ENCODE assay signal across 27 cellular contexts in genomic region chr17:72244494-72244893, GRCh38.
DNase-seq lines count a peak whose midpoint lies in the region; ATAC-seq, FAIRE-seq and TF ChIP-seq lines count a peak whose summit lies in the region.
"Had no signal": no experiment of that assay in that cellular context is flagged by ENCODE, and none has a peak within 500 bp of the region (broad histone marks: within the 10 kb centered on the region; RNA-seq: fewer than 3 reads in every experiment).

No MANE protein-coding gene starts in this region.

- H3K4me3 ChIP-seq in astrocyte (ENCODE audit: insufficient read depth, low read depth, low read length), result no peak overlapping the region
- H3K4me3 ChIP-seq: heart right ventricle, lung had no signal

- no peak overlapping the region for H2AFZ ChIP-seq in astrocyte (ENCODE audit: low read depth, low read length)

- DNase-seq in ELR (ENCODE audit: low read depth) (peak; percentile 59), LHCN-M2 (ENCODE audit: low read depth) (peak; percentile 75), astrocyte (ENCODE audit: low read depth) (peak; percentile 18), fibroblast of peridontal ligament (ENCODE audit: extremely low read depth) (peak; percentile 36), NCI-H1436 treated with DMSO at 0.1 percent for 48 hours (lab: John Stamatoyannopoulos, UW) (no peak), NCI-H2029 (lab: John Stamatoyannopoulos, UW) (no peak)
- DNase-seq: activated CD4-positive, alpha-beta memory T cell treated with anti-CD3 and anti-CD28 coated beads, Interleukin-2, amount 10 ng/mL, durations not matched to agents 7 days and 5 days; activated CD4-positive, alpha-beta T cell treated with anti-CD3 and anti-CD28 coated beads for 1 hour; activated CD8-positive, alpha-beta memory T cell treated with anti-CD3 and anti-CD28 coated beads, Interleukin-2, amount 50 U/mL, for 48 hours; anterior cingulate cortex; DMS153; foreskin melanocyte; heart right ventricle; KBM-7; NCI-H146; NCI-H526 treated with DMSO at 0.1 percent for 48 hours; T-helper 17 cell; trophoblast cell had no signal

- no peak for TF ChIP-seq CTCF in astrocyte (IDR thresholded peaks at IDR 0.05; ENCODE audit: insufficient read depth, low read depth, low read length)

- no peak overlapping the region for H3K4me3 Mint-ChIP-seq in astrocyte (ENCODE audit: unreplicated experiment)
- H3K4me3 Mint-ChIP-seq: activated CD4-positive, alpha-beta memory T cell treated with anti-CD3 and anti-CD28 coated beads, Interleukin-2, amount 10 ng/mL, durations not matched to agents 7 days and 5 days; activated naive CD4-positive, alpha-beta T cell treated with anti-CD3 and anti-CD28 coated beads, Interleukin-2, amount 50 U/mL, for 24 hours; activated T-helper 17 cell treated with anti-CD3 and anti-CD28 coated beads, Interleukin-2, amount 50 U/mL, for 72 hours; nephron; T-helper 17 cell had no signal

- no peaks in the 10 kb centered on the region for H3K36me3 ChIP-seq in astrocyte (ENCODE audit: insufficient read depth, low read length)
- H3K36me3 ChIP-seq: heart right ventricle had no signal

- H3K4me1 Mint-ChIP-seq in astrocyte (ENCODE audit: low read depth, unreplicated experiment), result no peaks in the 10 kb centered on the region
- H3K4me1 Mint-ChIP-seq: activated CD4-positive, alpha-beta memory T cell treated with anti-CD3 and anti-CD28 coated beads, Interleukin-2, amount 10 ng/mL, durations not matched to agents 7 days and 5 days; activated naive CD4-positive, alpha-beta T cell treated with anti-CD3 and anti-CD28 coated beads, Interleukin-2, amount 50 U/mL, for 24 hours; nephron; T-helper 17 cell had no signal

- no peak overlapping the region for H3K27ac Mint-ChIP-seq in astrocyte (ENCODE audit: unreplicated experiment)
- H3K27ac Mint-ChIP-seq: activated CD4-positive, alpha-beta memory T cell treated with anti-CD3 and anti-CD28 coated beads, Interleukin-2, amount 10 ng/mL, durations not matched to agents 7 days and 5 days; activated naive CD4-positive, alpha-beta T cell treated with anti-CD3 and anti-CD28 coated beads, Interleukin-2, amount 50 U/mL, for 24 hours; activated T-helper 17 cell treated with anti-CD3 and anti-CD28 coated beads, Interleukin-2, amount 50 U/mL, for 72 hours; nephron; T-helper 17 cell had no signal

- no peak overlapping the region for H3K9ac ChIP-seq in astrocyte (ENCODE audit: low read length)

- no peaks in the 10 kb centered on the region for H3K4me1 ChIP-seq in astrocyte (ENCODE audit: insufficient read depth, low read length)
- H3K4me1 ChIP-seq: heart right ventricle had no signal

- H3K79me2 ChIP-seq in astrocyte (ENCODE audit: insufficient read depth, low read length), result no peaks in the 10 kb centered on the region

- no peak overlapping the region for H3K27ac ChIP-seq in astrocyte (ENCODE audit: low read depth, low read length)
- H3K27ac ChIP-seq: heart right ventricle had no signal

- no peaks in the 10 kb centered on the region for H4K20me1 ChIP-seq in astrocyte (ENCODE audit: insufficient read depth, low read length)

- H3K36me3 Mint-ChIP-seq in astrocyte (ENCODE audit: low read depth, unreplicated experiment), result no peaks in the 10 kb centered on the region
- H3K36me3 Mint-ChIP-seq: activated naive CD4-positive, alpha-beta T cell treated with anti-CD3 and anti-CD28 coated beads, Interleukin-2, amount 50 U/mL, for 24 hours had no signal

- FAIRE-seq in astrocyte (lab: Jason Lieb, UNC), result no peak
- FAIRE-seq: endothelial cell of umbilical vein, GM19239, H54 had no signal

- no peaks in the 10 kb centered on the region for H3K9me3 ChIP-seq in astrocyte (ENCODE audit: insufficient read depth, low read depth, low read length)

- ATAC-seq in HG03135 (IDR thresholded peaks at IDR 0.05; ENCODE audit: unreplicated experiment), result no peak
- ATAC-seq in GM19328 (IDR thresholded peaks at IDR 0.05; ENCODE audit: unreplicated experiment), result no peak
- ATAC-seq: activated T-helper 17 cell treated with anti-CD3 and anti-CD28 coated beads, Interleukin-2, amount 50 U/mL, for 72 hours; heart right ventricle; T-helper 17 cell had no signal

- no peaks in the 10 kb centered on the region for H3K27me3 ChIP-seq in astrocyte (ENCODE audit: insufficient read depth, low read length)

- H3K9me3 Mint-ChIP-seq in astrocyte (ENCODE audit: unreplicated experiment), result peaks cover 16% of the 10 kb centered on the region

- no peak overlapping the region for H3K4me2 ChIP-seq in astrocyte (ENCODE audit: low read length)

- peaks cover 19% of the 10 kb centered on the region for H3K27me3 Mint-ChIP-seq in astrocyte (ENCODE audit: low read depth, unreplicated experiment)
- H3K27me3 Mint-ChIP-seq: activated CD4-positive, alpha-beta memory T cell treated with anti-CD3 and anti-CD28 coated beads, Interleukin-2, amount 10 ng/mL, durations not matched to agents 7 days and 5 days; T-helper 17 cell had no signal

Comparison
In these comparisons a context has a peak if more than half of its experiments do, and no peak if none do; other contexts are left out.
1. DNase-seq: peak in ELR (single experiment), LHCN-M2 (single experiment), astrocyte (single experiment) and fibroblast of peridontal ligament (single experiment); none in NCI-H1436 treated with DMSO at 0.1 percent for 48 hours (single experiment) and NCI-H2029 (single experiment).